ENCODE assay signal across 9 cellular contexts in the genomic region with DNA sequence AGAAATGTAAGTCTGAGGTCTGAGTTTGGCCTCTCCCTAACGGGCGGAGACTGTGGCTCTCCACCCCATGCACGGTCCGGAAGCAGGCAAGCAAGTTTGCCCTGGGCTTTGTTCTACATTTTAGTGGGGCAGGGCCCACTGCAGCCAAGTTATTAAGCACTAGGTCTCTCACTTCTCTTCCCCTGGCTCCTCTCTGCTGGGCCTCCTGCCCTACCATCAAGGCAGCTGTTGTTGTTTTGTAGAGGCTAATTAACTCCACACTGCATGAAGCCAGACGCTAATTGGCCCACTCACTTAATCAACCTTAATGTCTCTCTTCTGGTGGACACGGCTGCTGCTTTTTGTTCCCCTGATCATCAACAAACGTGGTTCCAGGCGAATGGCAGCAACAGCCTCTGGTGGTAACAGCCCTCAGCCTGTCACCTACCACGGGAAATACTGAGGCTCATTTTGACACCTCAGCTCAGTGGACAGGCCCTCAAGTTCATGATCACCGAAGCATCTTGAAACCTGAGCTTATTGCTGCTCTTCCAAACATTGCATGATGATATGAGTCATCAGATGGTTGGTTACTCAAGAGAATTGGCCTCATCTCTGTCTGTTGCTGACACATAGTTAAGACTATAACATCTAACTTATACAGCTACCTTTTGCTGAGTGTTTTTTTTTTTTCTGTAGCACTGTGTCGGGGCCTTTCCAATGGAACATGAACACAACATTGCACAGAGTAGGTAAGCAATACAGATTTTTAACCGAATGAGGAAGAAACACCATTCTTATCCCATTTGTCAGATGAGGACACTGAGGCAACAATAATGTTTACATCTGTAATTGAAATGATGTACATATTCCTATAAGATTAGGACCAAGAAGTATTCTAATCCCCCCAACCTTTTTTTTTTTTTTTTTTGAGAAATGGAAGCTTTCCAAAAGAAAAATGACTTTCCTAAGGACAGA. TPM values are rescaled to one million over a fixed set of nuclear protein-coding genes. Genes with fewer than 3 reads are reported as not detected.
A peak's percentile ranks its signal among the peaks of the same experiment; 100 is the strongest.
DNase-seq lines count a peak whose midpoint lies in the region; ATAC-seq and TF ChIP-seq lines count a peak whose summit lies in the region.
"Had no signal": no experiment of that assay in that cellular context is flagged by ENCODE, and none has a peak within 500 bp of the region (broad histone marks: within the 10 kb centered on the region; RNA-seq: fewer than 3 reads in every experiment).

No MANE protein-coding gene starts in this region.

- peaks cover 42% of the 10 kb centered on the region for H3K4me1 Mint-ChIP-seq in dendritic cell treated with granulocyte-macrophage colony-stimulating factor and Interleukin-4, amounts not matched to agents 40 ng/mL and 50 ng/mL, for 4 days (ENCODE audit: low read depth)

- peak; percentile 83 for ATAC-seq in HG03064 (IDR thresholded peaks at IDR 0.05; ENCODE audit: low read depth, unreplicated experiment)

- intact Hi-C loops in dendritic cell treated with granulocyte-macrophage colony-stimulating factor and Interleukin-4, amounts not matched to agents 40 ng/mL and 50 ng/mL, for 4 days (cut with micrococcal nuclease), result loop anchor here (5.0 kb wide), 1 partner anchor 40 kb away; no protein-coding TSS in a partner anchor
- intact Hi-C loops in OCI-LY7 (cut with micrococcal nuclease; ENCODE audit: unreplicated experiment), result no loop called here

- H3K4me2 ChIP-seq in BLaER1 treated with 17β-estradiol and CSF1 and Interleukin-3, amounts not matched to agents 10 nM and 100 nM, result peak overlapping the region; percentile 44 to 87 (median 65)
- H3K4me2 ChIP-seq in OCI-LY7 (ENCODE audit: low read length), result no peak overlapping the region
- H3K4me2 ChIP-seq: KMS-11 had no signal

- peak; percentile 33 for TF ChIP-seq POLR2A in GM18951 (IDR thresholded peaks at IDR 0.05; ENCODE audit: extremely low read depth, insufficient read depth, insufficient read length)

- H4K20me1 ChIP-seq in BLaER1 treated with 17β-estradiol and CSF1 and Interleukin-3, amounts not matched to agents 10 nM and 100 nM, result no peaks in the 10 kb centered on the region
- H4K20me1 ChIP-seq in OCI-LY7 (ENCODE audit: insufficient read depth, low read length), result no peaks in the 10 kb centered on the region

- H3K27ac ChIP-seq in BLaER1 treated with 17β-estradiol and CSF1 and Interleukin-3, amounts not matched to agents 10 nM and 100 nM, result peak overlapping the region; percentile 62 to 92 (median 76)
- H3K27ac ChIP-seq in OCI-LY7 (ENCODE audit: low read depth, low read length, poor library complexity, severe bottlenecking), result no peak overlapping the region
- H3K27ac ChIP-seq: KMS-11 had no signal

- no peaks in the 10 kb centered on the region for H3K27me3 Mint-ChIP-seq in dendritic cell treated with granulocyte-macrophage colony-stimulating factor and Interleukin-4, amounts not matched to agents 40 ng/mL and 50 ng/mL, for 4 days

- no peaks in the 10 kb centered on the region for H3K79me2 ChIP-seq in OCI-LY7 (ENCODE audit: insufficient read depth, low read depth, low read length)

- no peak for TF ChIP-seq CTCF in OCI-LY7 (conservative IDR thresholded peaks at IDR 0.05; ENCODE audit: low read length)

- H3K9me3 ChIP-seq in BLaER1 treated with 17β-estradiol and CSF1 and Interleukin-3, amounts not matched to agents 10 nM and 100 nM (replicated peaks in 1 of 11), result peaks cover 12 to 39% (median 20%) of the 10 kb centered on the region in 11 experiments
- H3K9me3 ChIP-seq in OCI-LY7 (ENCODE audit: low read length), result no peaks in the 10 kb centered on the region

- no TSS peak for BruUV-seq in OCI-LY7 (replicated peaks; lab: Mats Ljungman, UMichigan)

- H3K4me3 ChIP-seq in BLaER1 treated with 17β-estradiol and CSF1 and Interleukin-3, amounts not matched to agents 10 nM and 100 nM, result no peak overlapping the region
- no peak overlapping the region for H3K4me3 ChIP-seq in skeletal muscle cell (ENCODE audit: low read depth, low read length)
- no peak overlapping the region for H3K4me3 ChIP-seq in OCI-LY7 (ENCODE audit: low read depth, low read length, poor library complexity, severe bottlenecking)

- H3K27me3 ChIP-seq in BLaER1 treated with 17β-estradiol and CSF1 and Interleukin-3, amounts not matched to agents 10 nM and 100 nM, result 0 out of 22 replicates have a peak, but pooled peaks cover 0 to 9% (median 0%) of the 10 kb centered on the region in 11 experiments

- peaks cover 9 to 86% (median 42%) of the 10 kb centered on the region in 10 experiments for H3K4me1 ChIP-seq in BLaER1 treated with 17β-estradiol and CSF1 and Interleukin-3, amounts not matched to agents 10 nM and 100 nM
- H3K4me1 ChIP-seq in OCI-LY7 (ENCODE audit: insufficient read depth, low read length, poor library complexity, severe bottlenecking), result no peaks in the 10 kb centered on the region

- H3K27ac Mint-ChIP-seq in dendritic cell treated with granulocyte-macrophage colony-stimulating factor and Interleukin-4, amounts not matched to agents 40 ng/mL and 50 ng/mL, for 4 days, result peak overlapping the region; percentile 97

- no peaks in the 10 kb centered on the region for H3K36me3 Mint-ChIP-seq in dendritic cell treated with granulocyte-macrophage colony-stimulating factor and Interleukin-4, amounts not matched to agents 40 ng/mL and 50 ng/mL, for 4 days (ENCODE audit: low read depth)

- POLR2A ChIA-PET in OCI-LY7 (lab: Charles Lee), result interaction anchor here (0.6 to 1.2 kb wide), 4 partner anchors 17 to 444 kb away, joined by 3 to 5 read pairs (median 4); no protein-coding TSS in a partner anchor

- no peak overlapping the region for H2AFZ ChIP-seq in OCI-LY7 (ENCODE audit: low read length)

- H3K9me2 ChIP-seq in OCI-LY7 (ENCODE audit: insufficient read depth, low read length), result no peaks in the 10 kb centered on the region

- H3K9ac ChIP-seq in BLaER1 treated with 17β-estradiol and CSF1 and Interleukin-3, amounts not matched to agents 10 nM and 100 nM, result peak overlapping the region in 10 of 11 experiments; percentile 19 to 78 (median 60); a peak in 16 of 22 replicates
- H3K9ac ChIP-seq: KMS-11 had no signal

- peak overlapping the region; percentile 49 for H3K4me3 Mint-ChIP-seq in dendritic cell treated with granulocyte-macrophage colony-stimulating factor and Interleukin-4, amounts not matched to agents 40 ng/mL and 50 ng/mL, for 4 days

- in situ Hi-C loops in GM18951 (cut with MboI; ENCODE audit: low sequenced_read_pairs, unreplicated experiment), result no loop called here

- CTCF ChIA-PET in OCI-LY7 (lab: Charles Lee; ENCODE audit: unreplicated experiment), result no interaction called here

- H3K9me3 Mint-ChIP-seq in dendritic cell treated with granulocyte-macrophage colony-stimulating factor and Interleukin-4, amounts not matched to agents 40 ng/mL and 50 ng/mL, for 4 days, result peaks cover 17% of the 10 kb centered on the region

- DNase-seq in NCI-H345 (lab: John Stamatoyannopoulos, UW), result peak; percentile 25
- peak; percentile 84 for DNase-seq in skeletal muscle cell (ENCODE audit: low read depth)
- no peak for DNase-seq in OCI-LY7 (ENCODE audit: low spot score)
- DNase-seq in NCI-H2227 (lab: John Stamatoyannopoulos, UW; ENCODE audit: unreplicated experiment), result no peak

- H3K36me3 ChIP-seq in BLaER1 treated with 17β-estradiol and CSF1 and Interleukin-3, amounts not matched to agents 10 nM and 100 nM, result peaks cover 0 to 2% (median 0%) of the 10 kb centered on the region in 11 experiments; a peak in 1 of 22 replicates
- H3K36me3 ChIP-seq in OCI-LY7 (ENCODE audit: insufficient read depth, low read length), result no peaks in the 10 kb centered on the region

RNA-seq across cellular contexts. Expression of gene LMO2, which starts 20.8 kb away (rescaled TPM):
- not detected in 2 replicates for total RNA-seq in OCI-LY7 (2014; rRNA removed; shearing (Covaris generic))
- 0.89 and 2.0 TPM in 2 replicates for total RNA-seq in OCI-LY7 (2022)

Comparison
In these comparisons a context has a peak if more than half of its experiments do, and no peak if none do; other contexts are left out.
1. DNase-seq: peak in NCI-H345 (single experiment) and skeletal muscle cell (single experiment); none in OCI-LY7 (single experiment) and NCI-H2227 (single experiment).